ENCODE assay signal across 9 cellular contexts in the genomic region with DNA sequence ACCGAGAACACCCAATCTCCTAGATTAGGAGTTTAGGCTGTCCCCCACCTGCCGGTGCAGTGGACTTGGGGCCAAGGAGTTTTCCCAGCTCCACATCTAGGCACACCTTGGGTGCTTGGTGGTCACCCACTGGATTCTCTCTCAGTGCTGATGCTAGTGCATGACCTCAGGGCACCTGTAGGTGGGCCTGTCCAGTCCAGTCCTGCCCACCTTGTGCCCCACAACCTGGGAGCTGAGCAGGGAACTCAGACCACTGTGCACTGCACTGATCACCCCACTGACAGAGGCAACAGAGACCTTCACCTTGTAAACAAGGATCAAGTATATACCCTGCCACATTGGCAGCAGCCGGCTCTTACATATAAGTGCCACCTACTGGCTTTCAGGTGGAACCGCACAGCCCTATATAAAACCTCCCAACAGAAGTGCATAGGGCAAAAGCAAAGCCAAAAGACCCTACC. TPM values are rescaled to one million over a fixed set of nuclear protein-coding genes. Genes with fewer than 3 reads are reported as not detected.
A peak's percentile ranks its signal among the peaks of the same experiment; 100 is the strongest.
DNase-seq lines count a peak whose midpoint lies in the region; ATAC-seq, FAIRE-seq and TF ChIP-seq lines count a peak whose summit lies in the region.
"Had no signal": no experiment of that assay in that cellular context is flagged by ENCODE, and none has a peak within 500 bp of the region (broad histone marks: within the 10 kb centered on the region; RNA-seq: fewer than 3 reads in every experiment).

No MANE protein-coding gene starts in this region.

- TF ChIP-seq CTCF in epithelial cell of esophagus (IDR thresholded peaks at IDR 0.05; ENCODE audit: insufficient read depth, low read depth, low read length, missing control alignments) (peak; percentile 65), vagina (IDR thresholded peaks at IDR 0.05) (no peak)

- peak; percentile 38 for DNase-seq in COR-L47 (lab: John Stamatoyannopoulos, UW)
- DNase-seq in MV-4-11 (lab: John Stamatoyannopoulos, UW) = peak; percentile 20
- peak; percentile 40 for DNase-seq in epithelial cell of esophagus (ENCODE audit: low read depth)
- peak; percentile 2 for DNase-seq in urothelium cell line (ENCODE audit: low spot score)
- DNase-seq in ecto neural progenitor cell (ENCODE audit: low spot score) = no peak
- DNase-seq in vagina (ENCODE audit: extremely low spot score in 2 of 2) = no peak
- DNase-seq: activated T-cell treated with anti-CD3 and anti-CD28 coated beads, Interleukin-2, amount 50 U/mL, for 72 hours had no signal

- no peaks in the 10 kb centered on the region for H3K36me3 ChIP-seq in vagina

- no peak for FAIRE-seq in urothelium cell line (lab: Jason Lieb, UNC)

- intact Hi-C loops in vagina (cut with DNase I) = no loop called here

- no peaks in the 10 kb centered on the region for H3K27me3 ChIP-seq in vagina

- no peak for TF ChIP-seq POLR2A in vagina (IDR thresholded peaks at IDR 0.05)

- H3K27ac ChIP-seq in vagina = no peak overlapping the region

- no peak overlapping the region for H3K4me3 ChIP-seq in epithelial cell of esophagus (ENCODE audit: low read length)
- no peak overlapping the region for H3K4me3 ChIP-seq in vagina

- H3K9me3 ChIP-seq in vagina = no peaks in the 10 kb centered on the region

- H3K4me1 ChIP-seq in vagina = no peaks in the 10 kb centered on the region

- ATAC-seq in GM21423 (IDR thresholded peaks at IDR 0.05; ENCODE audit: unreplicated experiment) (peak; percentile 82), GM18520 (IDR thresholded peaks at IDR 0.05; ENCODE audit: unreplicated experiment) (no peak)

RNA-seq across cellular contexts. Expression of a gene that starts 12.7 kb away (rescaled TPM):
- 18.2 TPM for total RNA-seq in vagina
- total RNA-seq: activated T-cell treated with anti-CD3 and anti-CD28 coated beads, Interleukin-2, amount 50 U/mL, for 72 hours had no signal

Comparison
In these comparisons a context has a peak if more than half of its experiments do, and no peak if none do; other contexts are left out.
1. DNase-seq: peak in COR-L47 (single experiment), MV-4-11 (single experiment), epithelial cell of esophagus (single experiment) and urothelium cell line (single experiment); none in ecto neural progenitor cell (single experiment) and vagina (0 of 2).